10 cellular contexts compared by ENCODE assay signal in the genomic region with DNA sequence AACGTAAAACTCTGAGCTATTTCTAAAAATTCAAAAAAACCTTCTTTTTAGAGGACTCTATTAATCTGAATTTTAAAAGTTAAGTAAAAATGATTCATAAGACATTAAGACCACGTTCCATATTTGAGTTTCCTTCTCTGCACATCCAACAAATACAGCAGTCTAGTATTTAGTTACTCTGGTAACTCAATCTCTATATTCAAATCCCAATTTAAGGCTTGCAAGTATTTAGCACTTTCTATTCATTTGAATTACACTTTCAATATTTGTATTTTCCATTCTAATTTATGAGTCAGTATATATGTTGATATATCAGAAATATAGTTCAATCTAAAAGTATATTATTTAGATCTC. TPM values are rescaled to one million over a fixed set of nuclear protein-coding genes. Genes with fewer than 3 reads are reported as not detected.
A peak's percentile ranks its signal among the peaks of the same experiment; 100 is the strongest.
DNase-seq lines count a peak whose midpoint lies in the region; ATAC-seq lines count a peak whose summit lies in the region.
"Had no signal": no experiment of that assay in that cellular context is flagged by ENCODE, and none has a peak within 500 bp of the region (broad histone marks: within the 10 kb centered on the region; RNA-seq: fewer than 3 reads in every experiment).

No MANE protein-coding gene starts in this region.

- H3K36me3 Mint-ChIP-seq in activated naive CD8-positive, alpha-beta T cell treated with anti-CD3 and anti-CD28 coated beads for 36 hours, result peaks cover 25% of the 10 kb centered on the region

- H3K9ac ChIP-seq in skeletal muscle tissue (ENCODE audit: low read depth in 1 of 3, low read length in 3 of 3), result peak overlapping the region; percentile 26 to 41 (median 27)

- no peaks in the 10 kb centered on the region for H3K27me3 ChIP-seq in skeletal muscle tissue (ENCODE audit: control insufficient read depth in 3 of 3, insufficient read depth in 3 of 3, low read length in 3 of 3)
- H3K27me3 ChIP-seq: colonic mucosa had no signal

- H3K27me3 Mint-ChIP-seq in activated naive CD8-positive, alpha-beta T cell treated with anti-CD3 and anti-CD28 coated beads for 36 hours, result no peaks in the 10 kb centered on the region
- H3K27me3 Mint-ChIP-seq: activated CD4-positive, alpha-beta T cell treated with anti-CD3 and anti-CD28 coated beads, Interleukin-2, amount 10 ng/mL, durations not matched to agents 24 days and 14 days had no signal

- H3K4me1 ChIP-seq in skeletal muscle tissue (ENCODE audit: control insufficient read depth in 3 of 3, insufficient read depth in 3 of 3, low read length in 3 of 3), result no peaks in the 10 kb centered on the region
- H3K4me1 ChIP-seq: colonic mucosa had no signal

- ATAC-seq in HG03175 (IDR thresholded peaks at IDR 0.05; ENCODE audit: unreplicated experiment), result peak; percentile 31

- peak overlapping the region; percentile 67 for H3K4me3 Mint-ChIP-seq in activated naive CD8-positive, alpha-beta T cell treated with anti-CD3 and anti-CD28 coated beads for 36 hours

- peak overlapping the region; percentile 52 for H3K27ac ChIP-seq in skeletal muscle tissue (ENCODE audit: low read depth, low read length)
- H3K27ac ChIP-seq: colonic mucosa had no signal

- H3K4me1 Mint-ChIP-seq in activated naive CD8-positive, alpha-beta T cell treated with anti-CD3 and anti-CD28 coated beads for 36 hours, result peaks cover 44% of the 10 kb centered on the region

- peak overlapping the region in 2 of 3 donors; percentile 6 to 54 for H3K4me3 ChIP-seq in skeletal muscle tissue (ENCODE audit: low read length in 3 of 3)
- H3K4me3 ChIP-seq: colonic mucosa had no signal

- intact Hi-C loops in posterior vena cava (cut with DNase I), result no loop called here

- peaks cover 1% of the 10 kb centered on the region for H3K9me3 Mint-ChIP-seq in activated naive CD8-positive, alpha-beta T cell treated with anti-CD3 and anti-CD28 coated beads for 36 hours
- H3K9me3 Mint-ChIP-seq: activated CD4-positive, alpha-beta T cell treated with anti-CD3 and anti-CD28 coated beads, Interleukin-2, amount 10 ng/mL, durations not matched to agents 24 days and 14 days had no signal

- H3K36me3 ChIP-seq in skeletal muscle tissue (ENCODE audit: control insufficient read depth in 3 of 3, insufficient read depth in 3 of 3, low read length in 3 of 3), result no peaks in the 10 kb centered on the region
- H3K36me3 ChIP-seq: colonic mucosa had no signal

- no peaks in the 10 kb centered on the region for H3K9me3 ChIP-seq in skeletal muscle tissue (ENCODE audit: control insufficient read depth in 3 of 3, low read length in 3 of 3)
- H3K9me3 ChIP-seq: colonic mucosa had no signal

- DNase-seq in SKM-1 (lab: John Stamatoyannopoulos, UW; ENCODE audit: unreplicated experiment), result peak; percentile 66
- no peak for DNase-seq in SKM-1 treated with dmso at 0.1 percent for 144 hours (lab: John Stamatoyannopoulos, UW; ENCODE audit: unreplicated experiment)
- no peak for DNase-seq in activated naive CD8-positive, alpha-beta T cell treated with anti-CD3 and anti-CD28 coated beads for 36 hours
- DNase-seq in HK-2 (ENCODE audit: unreplicated experiment), result no peak
- no peak for DNase-seq in effector CD8-positive, alpha-beta T cell (lab: John Stamatoyannopoulos, UW)
- DNase-seq in posterior vena cava (ENCODE audit: low spot score), result no peak
- DNase-seq: activated CD4-positive, alpha-beta T cell treated with anti-CD3 and anti-CD28 coated beads, Interleukin-2, amount 10 ng/mL, durations not matched to agents 24 days and 14 days; colonic mucosa had no signal

- H3K27ac Mint-ChIP-seq in activated naive CD8-positive, alpha-beta T cell treated with anti-CD3 and anti-CD28 coated beads for 36 hours, result peak overlapping the region; percentile 86

RNA-seq across cellular contexts. Expression of a gene that starts 17.7 kb away (rescaled TPM):
- 10 to 100 TPM; 10.1 to 10.4 TPM for total RNA-seq in activated naive CD8-positive, alpha-beta T cell treated with anti-CD3 and anti-CD28 coated beads for 36 hours
- 9.9 TPM for total RNA-seq in skeletal muscle tissue
- 1 to 10 TPM; 7.6 to 8.5 TPM for total RNA-seq in posterior vena cava
